Comparison of ENCODE assay signal across 8 cellular contexts in the genomic region with DNA sequence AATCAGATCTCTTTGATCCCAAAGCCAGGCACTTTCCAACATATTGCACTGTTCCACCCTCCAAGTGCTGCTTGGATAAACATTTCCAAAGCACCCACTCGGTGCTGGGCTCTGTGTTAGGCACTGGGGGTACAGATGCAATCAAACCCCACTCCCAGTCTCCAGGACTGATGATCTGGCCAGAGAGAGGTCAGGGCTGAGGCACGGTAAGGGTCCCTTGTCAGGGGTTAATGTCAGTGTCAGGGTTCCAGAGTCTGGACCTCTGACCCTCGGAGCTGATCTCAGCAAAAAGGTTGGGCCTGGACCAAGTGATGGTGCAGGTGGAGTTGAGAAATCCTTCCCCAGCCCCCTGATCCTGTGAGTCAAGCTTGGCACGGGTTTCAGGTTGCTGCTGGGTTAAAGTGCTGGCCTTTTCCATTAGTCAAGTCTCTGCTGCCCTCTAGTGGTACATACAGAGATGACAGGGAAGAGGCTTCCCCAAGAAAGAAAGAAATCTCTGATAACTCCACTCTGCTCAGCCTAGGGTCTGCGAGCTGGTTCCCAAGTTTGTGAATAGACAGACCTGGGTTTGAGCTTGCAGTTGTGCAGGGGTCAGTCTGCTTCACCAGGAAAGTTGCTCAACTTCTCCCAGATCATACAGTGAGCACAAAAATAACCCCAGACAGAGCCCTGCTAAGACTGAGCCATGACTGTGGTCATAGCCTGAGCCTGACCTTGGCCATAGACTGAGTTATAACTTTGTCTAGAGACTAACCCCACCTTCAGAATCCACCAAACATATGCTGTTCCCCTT.
A peak's percentile ranks its signal among the peaks of the same experiment; 100 is the strongest.
DNase-seq lines count a peak whose midpoint lies in the region; ATAC-seq and TF ChIP-seq lines count a peak whose summit lies in the region.

No MANE protein-coding gene starts in this region.

- H3K4me1 Mint-ChIP-seq in HFFc6 (ENCODE audit: low read depth) (no peaks in the 10 kb centered on the region), activated B cell treated with CpG ODN at 0.5 μM for 24 hours (no peaks in the 10 kb centered on the region)
- peaks cover 0 to 2% (median 0%) of the 10 kb centered on the region in 4 donors for H3K4me1 Mint-ChIP-seq in naive thymus-derived CD8-positive, alpha-beta T cell

- intact Hi-C loops in activated B cell treated with CpG ODN at 0.5 μM for 24 hours (cut with micrococcal nuclease), result loop anchor here (1.0 to 5.0 kb wide), 3 partner anchors 1431 to 1776 kb away; no protein-coding TSS in a partner anchor

- H3K4me3 Mint-ChIP-seq in HFFc6 (no peak overlapping the region), activated B cell treated with CpG ODN at 0.5 μM for 24 hours (no peak overlapping the region)
- H3K4me3 Mint-ChIP-seq in naive thymus-derived CD8-positive, alpha-beta T cell, result no peak overlapping the region

- CTCF ChIA-PET in activated B cell treated with CpG ODN at 0.5 μM for 24 hours (lab: Charles Lee), result interaction anchor here (0.7 kb wide), 1 partner anchor 9 kb away, joined by 3 read pairs; no protein-coding TSS in a partner anchor

- POLR2A ChIA-PET in activated B cell treated with CpG ODN at 0.5 μM for 24 hours (lab: Charles Lee), result no interaction called here
- POLR2A ChIA-PET in naive thymus-derived CD8-positive, alpha-beta T cell (lab: Charles Lee), result interaction anchor here (0.6 kb wide), 1 partner anchor 1109 kb away, joined by 3 read pairs; no protein-coding TSS in a partner anchor

- TF ChIP-seq CTCF in HFFc6 (IDR thresholded peaks at IDR 0.05) (peak; percentile 94), activated B cell treated with CpG ODN at 0.5 μM for 24 hours (IDR thresholded peaks at IDR 0.05) (peak; percentile 36)

- H3K36me3 Mint-ChIP-seq in HFFc6 (ENCODE audit: low read depth) (no peaks in the 10 kb centered on the region), activated B cell treated with CpG ODN at 0.5 μM for 24 hours (ENCODE audit: low read depth) (no peaks in the 10 kb centered on the region)
- H3K36me3 Mint-ChIP-seq in naive thymus-derived CD8-positive, alpha-beta T cell, result no peaks in the 10 kb centered on the region

- DNase-seq in activated CD8-positive, alpha-beta memory T cell treated with anti-CD3 and anti-CD28 coated beads, Interleukin-2, amount 50 U/mL, for 24 hours (ENCODE audit: extremely low read depth), result peak; percentile 13
- DNase-seq in activated CD8-positive, alpha-beta memory T cell treated with anti-CD3 and anti-CD28 coated beads for 24 hours, result no peak
- DNase-seq in HFFc6 (peak; percentile 64), NCI-H2107 treated with DMSO at 0.1 percent for 48 hours (lab: John Stamatoyannopoulos, UW; ENCODE audit: unreplicated experiment) (peak; percentile 87), activated B cell treated with CpG ODN at 0.5 μM for 24 hours (no peak)
- peak in 8 of 10 donors; percentile 23 to 61 (median 38) for DNase-seq in naive thymus-derived CD8-positive, alpha-beta T cell

- peaks cover 9% of the 10 kb centered on the region; the same call in 1 of the 2 replicates for H3K27me3 Mint-ChIP-seq in HFFc6 (ENCODE audit: insufficient read depth)
- peaks cover 15% of the 10 kb centered on the region for H3K27me3 Mint-ChIP-seq in activated B cell treated with CpG ODN at 0.5 μM for 24 hours
- H3K27me3 Mint-ChIP-seq in naive thymus-derived CD8-positive, alpha-beta T cell, result peaks cover 16 to 44% (median 26%) of the 10 kb centered on the region in 5 donors

- peak; percentile 34 for ATAC-seq in activated B cell treated with CpG ODN at 0.5 μM for 24 hours (ENCODE audit: low read depth)
- ATAC-seq in esophagus mucosa, result peak; percentile 81
- peak in 1 of 2 donors; percentile 33 for ATAC-seq in naive thymus-derived CD8-positive, alpha-beta T cell
- ATAC-seq in HG03280 (IDR thresholded peaks at IDR 0.05; ENCODE audit: unreplicated experiment), result no peak

- H3K9me3 Mint-ChIP-seq in HFFc6 (no peaks in the 10 kb centered on the region), activated B cell treated with CpG ODN at 0.5 μM for 24 hours (no peaks in the 10 kb centered on the region)
- peaks cover 0 to 1% (median 0%) of the 10 kb centered on the region in 9 donors for H3K9me3 Mint-ChIP-seq in naive thymus-derived CD8-positive, alpha-beta T cell

- no peak overlapping the region for H3K27ac Mint-ChIP-seq in HFFc6
- no peak overlapping the region for H3K27ac Mint-ChIP-seq in activated B cell treated with CpG ODN at 0.5 μM for 24 hours
- H3K27ac Mint-ChIP-seq in naive thymus-derived CD8-positive, alpha-beta T cell, result no peak overlapping the region

Comparison
In these comparisons a context has a peak if more than half of its experiments do, and no peak if none do; other contexts are left out.
1. DNase-seq: peak in activated CD8-positive, alpha-beta memory T cell treated with anti-CD3 and anti-CD28 coated beads, Interleukin-2, amount 50 U/mL, for 24 hours (single experiment), HFFc6 (single experiment), NCI-H2107 treated with DMSO at 0.1 percent for 48 hours (single experiment) and naive thymus-derived CD8-positive, alpha-beta T cell (8 of 10); none in activated CD8-positive, alpha-beta memory T cell treated with anti-CD3 and anti-CD28 coated beads for 24 hours (single experiment) and activated B cell treated with CpG ODN at 0.5 μM for 24 hours (single experiment).